ENCODE assay signal across 24 cellular contexts in the genomic region with DNA sequence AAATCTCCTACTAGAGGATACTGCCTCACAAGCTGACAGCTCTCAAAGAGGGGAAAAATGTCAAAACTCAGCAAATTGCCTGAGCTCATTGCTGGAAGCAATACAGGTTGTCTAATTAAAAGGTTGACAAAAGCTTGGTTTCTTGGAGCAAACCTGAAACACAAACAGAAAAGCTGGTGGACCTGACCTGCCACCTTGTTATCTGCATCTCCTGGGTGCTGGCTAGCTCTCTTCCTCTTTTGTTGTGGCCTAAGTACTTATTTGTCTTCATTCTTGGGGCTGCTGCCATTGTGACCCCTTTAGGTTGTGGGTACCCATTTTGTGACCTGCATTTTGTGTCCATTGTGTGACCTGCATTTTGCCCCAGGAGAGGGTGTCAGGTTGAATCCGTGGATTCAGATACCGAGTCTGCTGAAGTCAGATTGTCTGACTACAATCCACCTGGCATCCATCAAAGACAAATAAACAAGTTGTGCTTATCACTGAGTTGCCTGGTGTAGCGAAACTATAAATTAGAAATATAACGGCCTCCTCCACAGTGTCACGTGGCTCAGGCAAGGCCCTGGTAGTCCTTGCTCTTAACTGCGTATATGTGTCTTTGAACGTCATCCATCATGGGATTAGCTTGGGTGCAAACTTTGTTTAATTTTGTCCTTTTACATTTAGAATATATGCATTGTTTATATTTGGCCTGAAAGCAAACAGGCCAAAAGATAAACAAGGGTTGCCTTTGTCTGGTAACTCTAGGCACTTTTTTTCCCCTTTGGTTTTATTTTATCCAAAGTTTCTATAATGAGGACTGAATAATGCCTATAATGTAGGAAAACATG.
"Had no signal": no experiment of that assay in that cellular context is flagged by ENCODE, and none has a peak within 500 bp of the region (broad histone marks: within the 10 kb centered on the region; RNA-seq: fewer than 3 reads in every experiment).

No MANE protein-coding gene starts in this region.

- H3K27me3 Mint-ChIP-seq: activated naive CD8-positive, alpha-beta T cell; central memory CD8-positive, alpha-beta T cell; stimulated activated naive CD8-positive, alpha-beta T cell treated with anti-CD3 and anti-CD28 coated beads, Interleukin-15, amount 100 ng/mL, for 72 hours had no signal

- H3K4me3 ChIP-seq: adrenal gland, colonic mucosa, esophagus muscularis mucosa, gastrocnemius medialis, heart left ventricle, right lobe of liver, skin epidermis, transverse colon, vagina had no signal

- H3K9me3 Mint-ChIP-seq: activated T-cell treated with anti-CD3 and anti-CD28 coated beads, Interleukin-2, amount 50 U/mL, for 4 hours; activated T-helper 2 cell treated with anti-CD3 and anti-CD28 coated beads, Interferon-gamma antibody, Interleukin-2, Interleukin-4, amounts not matched to agents 10 μg/mL and 5 μg/mL and 100 μg/mL, durations not matched to agents 14 hours and 24 hours and 36 hours; central memory CD8-positive, alpha-beta T cell; neural crest cell; stimulated activated naive CD8-positive, alpha-beta T cell treated with anti-CD3 and anti-CD28 coated beads, Interleukin-15, amount 100 ng/mL, for 72 hours; WTC11 had no signal

- DNase-seq: activated CD4-positive, alpha-beta T cell treated with anti-CD3 and anti-CD28 coated beads for 4 hours; activated CD4-positive, alpha-beta T cell treated with anti-CD3 and anti-CD28 coated beads, Interleukin-2, amount 50 U/mL, for 48 hours; activated CD8-positive, alpha-beta memory T cell treated with anti-CD3 and anti-CD28 coated beads, Interleukin-2, amount 50 U/mL, for 48 hours; activated naive CD4-positive, alpha-beta T cell; activated T-cell treated with anti-CD3 and anti-CD28 coated beads, Interleukin-2, amount 50 U/mL, for 4 hours; adrenal gland; colonic mucosa; gastrocnemius medialis; islet precursor cell; naive B cell; occipital lobe; right lobe of liver; stimulated activated CD4-positive, alpha-beta T cell treated with anti-CD3 and anti-CD28 coated beads, Interleukin-1b, Interleukin-23, amount 100 ng/mL, for 48 hours; stimulated activated naive CD8-positive, alpha-beta T cell treated with anti-CD3 and anti-CD28 coated beads, Interleukin-15, amount 100 ng/mL, for 72 hours; transverse colon had no signal

- H3K9me3 ChIP-seq: adrenal gland, colonic mucosa, esophagus muscularis mucosa, gastrocnemius medialis, heart left ventricle, right lobe of liver, transverse colon, vagina had no signal

- H3K4me3 Mint-ChIP-seq: activated naive CD8-positive, alpha-beta T cell; activated T-cell treated with anti-CD3 and anti-CD28 coated beads, Interleukin-2, amount 50 U/mL, for 4 hours; central memory CD8-positive, alpha-beta T cell; naive B cell; neural crest cell; stimulated activated naive CD8-positive, alpha-beta T cell treated with anti-CD3 and anti-CD28 coated beads, Interleukin-15, amount 100 ng/mL, for 72 hours; WTC11 had no signal

- H3K27me3 ChIP-seq: adrenal gland, colonic mucosa, esophagus muscularis mucosa, gastrocnemius medialis, heart left ventricle, right lobe of liver, transverse colon, vagina had no signal

- H3K27ac Mint-ChIP-seq: activated naive CD8-positive, alpha-beta T cell; activated T-helper 2 cell treated with anti-CD3 and anti-CD28 coated beads, Interferon-gamma antibody, Interleukin-2, Interleukin-4, amounts not matched to agents 10 μg/mL and 5 μg/mL and 100 μg/mL, durations not matched to agents 14 hours and 24 hours and 36 hours; stimulated activated naive CD8-positive, alpha-beta T cell treated with anti-CD3 and anti-CD28 coated beads, Interleukin-15, amount 100 ng/mL, for 72 hours; WTC11 had no signal

- H3K36me3 ChIP-seq: adrenal gland, colonic mucosa, esophagus muscularis mucosa, gastrocnemius medialis, heart left ventricle, right lobe of liver, transverse colon, vagina had no signal

- H3K27ac ChIP-seq: adrenal gland, colonic mucosa, esophagus muscularis mucosa, gastrocnemius medialis, heart left ventricle, right lobe of liver, skin epidermis, transverse colon, vagina had no signal

- ATAC-seq: activated T-cell treated with anti-CD3 and anti-CD28 coated beads, Interleukin-2, amount 50 U/mL, for 4 hours; gastrocnemius medialis; stimulated activated naive CD8-positive, alpha-beta T cell treated with anti-CD3 and anti-CD28 coated beads, Interleukin-15, amount 100 ng/mL, for 72 hours; WTC11 had no signal

- H3K4me1 ChIP-seq: adrenal gland, colonic mucosa, gastrocnemius medialis, right lobe of liver, transverse colon, vagina had no signal

- H3K36me3 Mint-ChIP-seq: activated naive CD8-positive, alpha-beta T cell; naive B cell; WTC11 had no signal

- H3K4me1 Mint-ChIP-seq: central memory CD8-positive, alpha-beta T cell; naive B cell had no signal
